ENCODE assay signal across 16 cellular contexts in genomic region chr3:183202004-183202722, GRCh38. TPM values are rescaled to one million over a fixed set of nuclear protein-coding genes. Genes with fewer than 3 reads are reported as not detected.
DNase-seq lines count a peak whose midpoint lies in the region; ATAC-seq, FAIRE-seq and TF ChIP-seq lines count a peak whose summit lies in the region.
"Had no signal": no experiment of that assay in that cellular context is flagged by ENCODE, and none has a peak within 500 bp of the region (broad histone marks: within the 10 kb centered on the region; RNA-seq: fewer than 3 reads in every experiment).

No MANE protein-coding gene starts in this region.

- no peak overlapping the region for H3K9ac ChIP-seq in MM.1S (ENCODE audit: low read length)

- no peaks in the 10 kb centered on the region for H4K20me1 ChIP-seq in MM.1S (ENCODE audit: insufficient read depth, low read length)

- peaks cover 30% of the 10 kb centered on the region for H3K4me1 Mint-ChIP-seq in activated naive CD4-positive, alpha-beta T cell treated with anti-CD3 and anti-CD28 coated beads, Interleukin-2, amount 50 U/mL, for 24 hours

- peak overlapping the region; percentile 27 for H3K4me2 ChIP-seq in MM.1S (ENCODE audit: low read depth, low read length)

- no peak for TF ChIP-seq POLR2A in H54 (IDR thresholded peaks at IDR 0.05; ENCODE audit: low read depth, low read length)

- no peaks in the 10 kb centered on the region for H3K27me3 ChIP-seq in MM.1S (replicated peaks; ENCODE audit: insufficient read depth, low read length)
- no peaks in the 10 kb centered on the region for H3K27me3 ChIP-seq in dorsolateral prefrontal cortex
- H3K27me3 ChIP-seq: cardiac muscle cell, suprapubic skin had no signal

- H3K4me3 ChIP-seq in MM.1S (ENCODE audit: low read length) (no peak overlapping the region), mucosa of descending colon (no peak overlapping the region), dorsolateral prefrontal cortex (no peak overlapping the region)
- H3K4me3 ChIP-seq: cardiac muscle cell, suprapubic skin had no signal

- DNase-seq in H54 (ENCODE audit: insufficient read length, low spot score), result no peak
- DNase-seq in MM.1S, result peak; percentile 40
- no peak for DNase-seq in mucosa of descending colon
- DNase-seq in dedifferentiated amniotic fluid mesenchymal stem cell (ENCODE audit: extremely low spot score), result no peak
- DNase-seq in dorsolateral prefrontal cortex, result no peak
- DNase-seq: GF-D8, HCEC 1CT, KBM-7, left ventricle myocardium superior, NCI-H2081 treated with DMSO at 0.1 percent for 48 hours had no signal

- H3K4me1 ChIP-seq in MM.1S (ENCODE audit: low read length), result no peaks in the 10 kb centered on the region; the same call in 1 of the 2 replicates
- H3K4me1 ChIP-seq in mucosa of descending colon (ENCODE audit: low read depth), result no peaks in the 10 kb centered on the region
- H3K4me1 ChIP-seq: suprapubic skin had no signal

- H3K36me3 Mint-ChIP-seq in activated naive CD4-positive, alpha-beta T cell treated with anti-CD3 and anti-CD28 coated beads, Interleukin-2, amount 50 U/mL, for 24 hours, result peaks cover 14% of the 10 kb centered on the region

- peak; percentile 27 for FAIRE-seq in H54 (lab: Jason Lieb, UNC)
- FAIRE-seq: GM18507 had no signal

- no peak for TF ChIP-seq CTCF in MM.1S (IDR thresholded peaks at IDR 0.05; ENCODE audit: low read length)
- TF ChIP-seq CTCF in mucosa of descending colon (IDR thresholded peaks at IDR 0.05), result no peak
- no peak for TF ChIP-seq CTCF in dorsolateral prefrontal cortex (IDR thresholded peaks at IDR 0.05 in 54 of 56, conservative IDR thresholded peaks at IDR 0.05 in 2 of 56; ENCODE audit: low read depth in 1 of 56, partially characterized antibody in 56 of 56)

- H3K36me3 ChIP-seq in MM.1S (replicated peaks; ENCODE audit: insufficient read depth, low read length) (no peaks in the 10 kb centered on the region), mucosa of descending colon (ENCODE audit: low read depth) (no peaks in the 10 kb centered on the region)
- H3K36me3 ChIP-seq: cardiac muscle cell, suprapubic skin had no signal

- intact Hi-C loops in mucosa of descending colon (cut with DNase I, micrococcal nuclease), result no loop called here
- intact Hi-C loops in dorsolateral prefrontal cortex (cut with DNase I), result no loop called here

- H3K9me3 Mint-ChIP-seq in activated naive CD4-positive, alpha-beta T cell treated with anti-CD3 and anti-CD28 coated beads, Interleukin-2, amount 50 U/mL, for 24 hours, result peaks cover 19% of the 10 kb centered on the region

- H3K27me3 Mint-ChIP-seq in activated naive CD4-positive, alpha-beta T cell treated with anti-CD3 and anti-CD28 coated beads, Interleukin-2, amount 50 U/mL, for 24 hours, result no peaks in the 10 kb centered on the region

- H3K27ac ChIP-seq in MM.1S (ENCODE audit: low read length) (no peak overlapping the region), dorsolateral prefrontal cortex (no peak overlapping the region)
- H3K27ac ChIP-seq: cardiac muscle cell, suprapubic skin had no signal

- H3K9me3 ChIP-seq in MM.1S (replicated peaks; ENCODE audit: insufficient read depth, low read length) (no peaks in the 10 kb centered on the region), mucosa of descending colon (peaks cover 2% of the 10 kb centered on the region)

- ATAC-seq in mucosa of descending colon (peak; percentile 62), GM19452 (IDR thresholded peaks at IDR 0.05; ENCODE audit: unreplicated experiment) (no peak)
- ATAC-seq: left ventricle myocardium superior, sciatic nerve had no signal

- H3F3A ChIP-seq in MM.1S (ENCODE audit: insufficient read depth, low read length), result no peaks in the 10 kb centered on the region

- no peaks in the 10 kb centered on the region for H3K9me2 ChIP-seq in MM.1S (replicated peaks; ENCODE audit: insufficient read depth, low read length)

- no peaks in the 10 kb centered on the region for H3K79me2 ChIP-seq in MM.1S (ENCODE audit: low read length)

- peak overlapping the region; percentile 12 for H3K27ac Mint-ChIP-seq in activated naive CD4-positive, alpha-beta T cell treated with anti-CD3 and anti-CD28 coated beads, Interleukin-2, amount 50 U/mL, for 24 hours

- no peak overlapping the region for H2AFZ ChIP-seq in MM.1S (ENCODE audit: low read length)

- peak overlapping the region; percentile 34 for H3K4me3 Mint-ChIP-seq in activated naive CD4-positive, alpha-beta T cell treated with anti-CD3 and anti-CD28 coated beads, Interleukin-2, amount 50 U/mL, for 24 hours

RNA-seq across cellular contexts. Expression of gene LAMP3, which starts 39.6 kb away (rescaled TPM):
- under 1 TPM; 0.44 to 0.99 (median 0.49) TPM for total RNA-seq in mucosa of descending colon
- total RNA-seq in dorsolateral prefrontal cortex, result 1 to 10 TPM in 12 of 120 experiments, under 1 TPM in 79, not detected in 29; 0.15 to 1.8 (median 0.50) TPM
- total RNA-seq: left ventricle myocardium superior had no signal

RNA-seq across cellular contexts. Expression of gene B3GNT5, which starts 50.9 kb away (rescaled TPM):
- 10 to 100 TPM; 33.7 to 80.1 (median 71.2) TPM for total RNA-seq in mucosa of descending colon
- total RNA-seq in dorsolateral prefrontal cortex, result 10 to 100 TPM in 1 of 120 experiments, 1 to 10 TPM in 119; 1.0 to 11.3 (median 3.6) TPM
